ENCODE assay signal across 11 cellular contexts in genomic region chr5:134086943-134087305, GRCh38. TPM values are rescaled to one million over a fixed set of nuclear protein-coding genes. Genes with fewer than 3 reads are reported as not detected.
DNase-seq lines count a peak whose midpoint lies in the region; ATAC-seq and TF ChIP-seq lines count a peak whose summit lies in the region.
"Had no signal": no experiment of that assay in that cellular context is flagged by ENCODE, and none has a peak within 500 bp of the region (broad histone marks: within the 10 kb centered on the region; RNA-seq: fewer than 3 reads in every experiment).

No MANE protein-coding gene starts in this region.

- H3K4me3 Mint-ChIP-seq in activated T-cell treated with anti-CD3 and anti-CD28 coated beads, Interleukin-2, amount 50 U/mL, for 4 hours = peak overlapping the region; percentile 33
- H3K4me3 Mint-ChIP-seq in naive thymus-derived CD4-positive, alpha-beta T cell = peak overlapping the region; percentile 74 to 87 (median 82)

- POLR2A ChIA-PET in naive thymus-derived CD4-positive, alpha-beta T cell (lab: Charles Lee) = interaction anchor here (0.9 to 7.0 kb wide), 6 partner anchors 10 to 47 kb away, joined by 3 to 62 read pairs (median 13); no protein-coding TSS in a partner anchor
- POLR2A ChIA-PET in OCI-LY7 (lab: Charles Lee) = no interaction called here

- DNase-seq in T-helper 9 cell (peak; percentile 63), iPS-NIHi7 (ENCODE audit: extremely low spot score) (no peak), T1000 (lab: John Stamatoyannopoulos, UW) (no peak), OCI-LY7 (ENCODE audit: low spot score) (no peak)
- DNase-seq in activated T-cell treated with anti-CD3 and anti-CD28 coated beads, Interleukin-2, amount 50 U/mL, for 4 hours = peak; percentile 77
- DNase-seq in naive thymus-derived CD4-positive, alpha-beta T cell = peak; percentile 45 to 96 (median 93)
- peak; percentile 43 to 61 for DNase-seq in stimulated activated CD8-positive, alpha-beta memory T cell treated with anti-CD3 and anti-CD28 coated beads, Interleukin-7, amount 100 ng/mL, for 1 hour (ENCODE audit: low read depth in 2 of 2)
- DNase-seq: dermis blood vessel endothelial cell, heart left ventricle, mesenchymal stem cell had no signal

- H3K4me3 ChIP-seq in naive thymus-derived CD4-positive, alpha-beta T cell (ENCODE audit: low read length) = peak overlapping the region; percentile 32
- no peak overlapping the region for H3K4me3 ChIP-seq in OCI-LY7 (ENCODE audit: low read depth, low read length, poor library complexity, severe bottlenecking)
- H3K4me3 ChIP-seq: heart left ventricle had no signal

- H3K9me3 ChIP-seq in naive thymus-derived CD4-positive, alpha-beta T cell (ENCODE audit: control insufficient read depth in 2 of 3, low read length in 3 of 3) = no peaks in the 10 kb centered on the region
- H3K9me3 ChIP-seq in OCI-LY7 (ENCODE audit: low read length) = no peaks in the 10 kb centered on the region
- H3K9me3 ChIP-seq: heart left ventricle had no signal

- H3K27ac ChIP-seq in naive thymus-derived CD4-positive, alpha-beta T cell (ENCODE audit: low read depth, low read length) = peak overlapping the region; percentile 66
- no peak overlapping the region for H3K27ac ChIP-seq in OCI-LY7 (ENCODE audit: low read depth, low read length, poor library complexity, severe bottlenecking)
- H3K27ac ChIP-seq: heart left ventricle had no signal

- no peak overlapping the region for H3K4me2 ChIP-seq in OCI-LY7 (ENCODE audit: low read length)

- intact Hi-C loops in naive thymus-derived CD4-positive, alpha-beta T cell (cut with micrococcal nuclease) = loop anchor here (1.0 to 2.0 kb wide), 8 partner anchors 8 to 90 kb away; partner anchors contain the start of gene TCF7 (in 2 of the 2)
- intact Hi-C loops in OCI-LY7 (cut with micrococcal nuclease; ENCODE audit: unreplicated experiment) = no loop called here

- peak; percentile 89 to 90 for ATAC-seq in activated T-cell treated with anti-CD3 and anti-CD28 coated beads, Interleukin-2, amount 50 U/mL, for 4 hours
- peak; percentile 87 for ATAC-seq in naive thymus-derived CD4-positive, alpha-beta T cell
- ATAC-seq in HG03039 (IDR thresholded peaks at IDR 0.05; ENCODE audit: unreplicated experiment) = no peak
- ATAC-seq: heart left ventricle had no signal

- H3K27me3 Mint-ChIP-seq in activated T-cell treated with anti-CD3 and anti-CD28 coated beads, Interleukin-2, amount 50 U/mL, for 4 hours (ENCODE audit: low read depth) = no peaks in the 10 kb centered on the region
- H3K27me3 Mint-ChIP-seq in naive thymus-derived CD4-positive, alpha-beta T cell = peaks cover 0 to 24% (median 0%) of the 10 kb centered on the region in 5 donors

- H3K4me1 ChIP-seq in naive thymus-derived CD4-positive, alpha-beta T cell (ENCODE audit: control insufficient read depth in 2 of 2, insufficient read depth in 2 of 2, low read length in 2 of 2) = peaks cover 59 to 87% of the 10 kb centered on the region in 2 donors
- H3K4me1 ChIP-seq in OCI-LY7 (ENCODE audit: insufficient read depth, low read length, poor library complexity, severe bottlenecking) = peaks cover 11% of the 10 kb centered on the region

- no peak for TF ChIP-seq CTCF in OCI-LY7 (conservative IDR thresholded peaks at IDR 0.05; ENCODE audit: low read length)

- no peaks in the 10 kb centered on the region for H3K79me2 ChIP-seq in OCI-LY7 (ENCODE audit: insufficient read depth, low read depth, low read length)

- CTCF ChIA-PET in naive thymus-derived CD4-positive, alpha-beta T cell (lab: Charles Lee) = interaction anchor here (0.6 to 1.6 kb wide), 9 partner anchors 13 to 58 kb away, joined by 3 to 7 read pairs (median 3); no protein-coding TSS in a partner anchor
- CTCF ChIA-PET in OCI-LY7 (lab: Charles Lee; ENCODE audit: unreplicated experiment) = no interaction called here

- no peaks in the 10 kb centered on the region for H3K36me3 ChIP-seq in naive thymus-derived CD4-positive, alpha-beta T cell (ENCODE audit: control insufficient read depth in 2 of 3, insufficient read depth in 3 of 3, low read length in 3 of 3)
- H3K36me3 ChIP-seq in OCI-LY7 (ENCODE audit: insufficient read depth, low read length) = no peaks in the 10 kb centered on the region
- H3K36me3 ChIP-seq: heart left ventricle had no signal

- no peak overlapping the region for H2AFZ ChIP-seq in OCI-LY7 (ENCODE audit: low read length)

- H3K27me3 ChIP-seq in naive thymus-derived CD4-positive, alpha-beta T cell (ENCODE audit: control insufficient read depth in 2 of 2, insufficient read depth in 2 of 2, low read length in 2 of 2) = no peaks in the 10 kb centered on the region
- H3K27me3 ChIP-seq: heart left ventricle had no signal

- H3K36me3 Mint-ChIP-seq in activated T-cell treated with anti-CD3 and anti-CD28 coated beads, Interleukin-2, amount 50 U/mL, for 4 hours (ENCODE audit: insufficient read depth) = no peaks in the 10 kb centered on the region
- H3K36me3 Mint-ChIP-seq in naive thymus-derived CD4-positive, alpha-beta T cell = peaks cover 0 to 8% (median 0%) of the 10 kb centered on the region in 5 donors

- no peaks in the 10 kb centered on the region for H4K20me1 ChIP-seq in OCI-LY7 (ENCODE audit: insufficient read depth, low read length)

- H3K27ac Mint-ChIP-seq in naive thymus-derived CD4-positive, alpha-beta T cell = peak overlapping the region; percentile 81 to 99 (median 96)

- BruUV-seq in OCI-LY7 (replicated peaks; lab: Mats Ljungman, UMichigan) = no TSS peak

- no peaks in the 10 kb centered on the region for H3K9me2 ChIP-seq in OCI-LY7 (ENCODE audit: insufficient read depth, low read length)

- H3K4me1 Mint-ChIP-seq in activated T-cell treated with anti-CD3 and anti-CD28 coated beads, Interleukin-2, amount 50 U/mL, for 4 hours (ENCODE audit: low read depth) = peaks cover 79% of the 10 kb centered on the region
- H3K4me1 Mint-ChIP-seq in naive thymus-derived CD4-positive, alpha-beta T cell = peaks cover 47 to 98% (median 85%) of the 10 kb centered on the region in 7 donors

- H3K9me3 Mint-ChIP-seq in activated T-cell treated with anti-CD3 and anti-CD28 coated beads, Interleukin-2, amount 50 U/mL, for 4 hours = no peaks in the 10 kb centered on the region
- H3K9me3 Mint-ChIP-seq in naive thymus-derived CD4-positive, alpha-beta T cell = no peaks in the 10 kb centered on the region

RNA-seq across cellular contexts. Expression of gene TCF7, which starts 27.6 kb away (rescaled TPM):
- 10 to 100 TPM; 34.4 to 49.7 (median 37.3) TPM for total RNA-seq in activated T-cell treated with anti-CD3 and anti-CD28 coated beads, Interleukin-2, amount 50 U/mL, for 4 hours
- total RNA-seq in naive thymus-derived CD4-positive, alpha-beta T cell = 1,000 to 10,000 TPM in 2 of 5 experiments, 100 to 1,000 TPM in 3; 203 to 1,066 (median 643) TPM
- 100 to 1,000 TPM; 356 to 560 TPM for polyA plus RNA-seq in naive thymus-derived CD4-positive, alpha-beta T cell
- 0.39 and 1.1 TPM in 2 replicates for total RNA-seq in OCI-LY7 (2014; rRNA removed; shearing (Covaris generic))
- total RNA-seq in OCI-LY7 (2022) = 0.97 and 1.9 TPM in 2 replicates

Comparison
In these comparisons a context has a peak if more than half of its experiments do, and no peak if none do; other contexts are left out.
1. DNase-seq: peak in T-helper 9 cell (single experiment), activated T-cell treated with anti-CD3 and anti-CD28 coated beads, Interleukin-2, amount 50 U/mL, for 4 hours (single experiment), naive thymus-derived CD4-positive, alpha-beta T cell (9 of 9) and stimulated activated CD8-positive, alpha-beta memory T cell treated with anti-CD3 and anti-CD28 coated beads, Interleukin-7, amount 100 ng/mL, for 1 hour (2 of 2); none in iPS-NIHi7 (single experiment), T1000 (single experiment) and OCI-LY7 (single experiment).
2. RNA of gene TCF7, which starts 27.6 kb away (total RNA-seq): 203 to 1,066 TPM in naive thymus-derived CD4-positive, alpha-beta T cell and 34.4 to 49.7 TPM in activated T-cell treated with anti-CD3 and anti-CD28 coated beads, Interleukin-2, amount 50 U/mL, for 4 hours; 0.39 to 1.9 TPM in OCI-LY7; every median in the first group is over 10 times any median in the second.